Comparison of ENCODE assay signal across 22 cellular contexts in the genomic region with DNA sequence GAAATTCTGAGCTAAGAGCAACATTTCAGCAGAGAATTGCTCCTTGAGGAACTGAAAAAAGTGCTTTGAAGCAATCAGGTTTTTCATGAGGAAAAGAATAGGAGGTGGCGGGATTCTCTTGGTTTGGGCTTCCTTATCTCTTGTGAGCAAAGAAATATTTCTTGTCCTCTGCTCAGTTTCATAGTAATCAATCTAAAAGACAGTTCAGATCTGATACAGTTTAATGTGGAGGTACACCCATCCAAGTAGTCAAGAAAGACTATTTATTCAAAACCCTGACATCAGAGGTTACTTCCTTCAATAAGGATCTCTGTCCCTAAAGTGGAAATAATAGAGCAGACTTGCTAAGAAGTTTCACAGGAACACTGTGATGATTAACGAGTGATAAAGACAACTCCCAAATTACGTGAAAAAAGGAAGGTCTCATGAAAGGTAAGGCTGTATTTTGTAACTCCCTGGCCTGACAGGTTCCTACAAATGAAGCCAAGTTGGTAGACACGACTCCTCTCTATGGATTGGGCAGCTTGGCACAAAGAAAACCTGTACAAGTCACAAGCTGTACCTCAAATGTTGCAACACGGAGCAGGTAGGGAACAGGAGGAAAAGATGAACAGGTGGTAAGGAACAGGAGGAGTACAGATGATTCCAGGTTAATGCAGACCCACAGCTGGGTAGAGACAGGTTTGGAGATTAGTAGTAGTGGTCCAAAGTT.
"Had no signal": no experiment of that assay in that cellular context is flagged by ENCODE, and none has a peak within 500 bp of the region (broad histone marks: within the 10 kb centered on the region; RNA-seq: fewer than 3 reads in every experiment).

No MANE protein-coding gene starts in this region.

- DNase-seq: activated CD4-positive, alpha-beta memory T cell treated with anti-CD3 and anti-CD28 coated beads for 36 hours; activated CD4-positive, alpha-beta T cell treated with anti-CD3 and anti-CD28 coated beads for 36 hours; activated naive CD8-positive, alpha-beta T cell treated with anti-CD3 and anti-CD28 coated beads, Interleukin-2, amount 10 ng/mL, durations not matched to agents 7 days and 5 days; activated T-cell treated with anti-CD3 and anti-CD28 coated beads for 4 hours; amygdala; central memory CD4-positive, alpha-beta T cell; foreskin keratinocyte; glutamatergic neuron; mammary epithelial cell; occipital lobe; right lobe of liver; stimulated activated CD4-positive, alpha-beta T cell treated with anti-CD3 and anti-CD28 coated beads, Interleukin-4, amount 100 ng/mL, for 4 hours; stimulated activated naive CD4-positive, alpha-beta T cell; thyroid gland; uterus had no signal

- H3K27ac ChIP-seq: foreskin keratinocyte, prostate gland, right lobe of liver, thyroid gland, uterus had no signal

- H3K4me3 ChIP-seq: prostate gland, right lobe of liver, thyroid gland, uterus had no signal

- H3K4me1 ChIP-seq: foreskin keratinocyte, prostate gland, right lobe of liver, thyroid gland, uterus had no signal

- H3K27me3 Mint-ChIP-seq: activated CD4-positive, alpha-beta memory T cell treated with anti-CD3 and anti-CD28 coated beads for 36 hours; activated naive CD8-positive, alpha-beta T cell treated with anti-CD3 and anti-CD28 coated beads, Interleukin-2, amount 10 ng/mL, durations not matched to agents 7 days and 5 days had no signal

- H3K27ac Mint-ChIP-seq: activated CD4-positive, alpha-beta memory T cell treated with anti-CD3 and anti-CD28 coated beads for 36 hours; activated CD4-positive, alpha-beta T cell treated with anti-CD3 and anti-CD28 coated beads for 36 hours; activated naive CD8-positive, alpha-beta T cell treated with anti-CD3 and anti-CD28 coated beads, Interleukin-2, amount 10 ng/mL, durations not matched to agents 7 days and 5 days; T-helper 2 cell treated with Interferon-gamma antibody and Interleukin-4, amounts not matched to agents 5 μg/mL and 100 μg/mL, for 36 hours; WTC11 had no signal

- H3K9me3 Mint-ChIP-seq: activated CD4-positive, alpha-beta memory T cell treated with anti-CD3 and anti-CD28 coated beads for 36 hours; activated naive CD8-positive, alpha-beta T cell treated with anti-CD3 and anti-CD28 coated beads, Interleukin-2, amount 10 ng/mL, durations not matched to agents 7 days and 5 days; T-helper 2 cell treated with Interferon-gamma antibody and Interleukin-4, amounts not matched to agents 5 μg/mL and 100 μg/mL, for 36 hours had no signal

- H3K4me1 Mint-ChIP-seq: WTC11 had no signal

- FAIRE-seq: colon, keratinocyte, TTC549 had no signal

- H3K4me3 Mint-ChIP-seq: activated CD4-positive, alpha-beta memory T cell treated with anti-CD3 and anti-CD28 coated beads for 36 hours; activated CD4-positive, alpha-beta T cell treated with anti-CD3 and anti-CD28 coated beads for 36 hours; activated naive CD8-positive, alpha-beta T cell treated with anti-CD3 and anti-CD28 coated beads, Interleukin-2, amount 10 ng/mL, durations not matched to agents 7 days and 5 days; T-helper 2 cell treated with Interferon-gamma antibody and Interleukin-4, amounts not matched to agents 5 μg/mL and 100 μg/mL, for 36 hours; WTC11 had no signal

- H3K36me3 ChIP-seq: prostate gland, right lobe of liver, thyroid gland, uterus had no signal

- H3K9me3 ChIP-seq: prostate gland, right lobe of liver, thyroid gland, uterus had no signal

- ATAC-seq: activated CD4-positive, alpha-beta T cell treated with anti-CD3 and anti-CD28 coated beads for 36 hours; foreskin keratinocyte; left lobe of liver; right lobe of liver; WTC11 had no signal

- H3K27me3 ChIP-seq: foreskin keratinocyte, right lobe of liver, thyroid gland, uterus had no signal
